1 cellular context compared by ENCODE assay signal in genomic region chr16:81994485-81994884, GRCh38.
TF ChIP-seq lines count a peak whose summit lies in the region.

No MANE protein-coding gene starts in this region.

TF ChIP-seq in SK-N-SH treated with all-trans-retinoic acid at 6 μM for 48 hours, 23 proteins besides CTCF, POLR2A, EP300 and RAD21 (continued from another document):
- TF ChIP-seq, protein P1, sequence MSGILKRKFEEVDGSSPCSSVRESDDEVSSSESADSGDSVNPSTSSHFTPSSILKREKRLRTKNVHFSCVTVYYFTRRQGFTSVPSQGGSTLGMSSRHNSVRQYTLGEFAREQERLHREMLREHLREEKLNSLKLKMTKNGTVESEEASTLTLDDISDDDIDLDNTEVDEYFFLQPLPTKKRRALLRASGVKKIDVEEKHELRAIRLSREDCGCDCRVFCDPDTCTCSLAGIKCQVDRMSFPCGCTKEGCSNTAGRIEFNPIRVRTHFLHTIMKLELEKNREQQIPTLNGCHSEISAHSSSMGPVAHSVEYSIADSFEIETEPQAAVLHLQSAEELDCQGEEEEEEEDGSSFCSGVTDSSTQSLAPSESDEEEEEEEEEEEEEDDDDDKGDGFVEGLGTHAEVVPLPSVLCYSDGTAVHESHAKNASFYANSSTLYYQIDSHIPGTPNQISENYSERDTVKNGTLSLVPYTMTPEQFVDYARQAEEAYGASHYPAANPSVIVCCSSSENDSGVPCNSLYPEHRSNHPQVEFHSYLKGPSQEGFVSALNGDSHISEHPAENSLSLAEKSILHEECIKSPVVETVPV (CRISPR knock-in tag; IDR thresholded peaks at IDR 0.05) = no peak
- TF ChIP-seq, protein P2, sequence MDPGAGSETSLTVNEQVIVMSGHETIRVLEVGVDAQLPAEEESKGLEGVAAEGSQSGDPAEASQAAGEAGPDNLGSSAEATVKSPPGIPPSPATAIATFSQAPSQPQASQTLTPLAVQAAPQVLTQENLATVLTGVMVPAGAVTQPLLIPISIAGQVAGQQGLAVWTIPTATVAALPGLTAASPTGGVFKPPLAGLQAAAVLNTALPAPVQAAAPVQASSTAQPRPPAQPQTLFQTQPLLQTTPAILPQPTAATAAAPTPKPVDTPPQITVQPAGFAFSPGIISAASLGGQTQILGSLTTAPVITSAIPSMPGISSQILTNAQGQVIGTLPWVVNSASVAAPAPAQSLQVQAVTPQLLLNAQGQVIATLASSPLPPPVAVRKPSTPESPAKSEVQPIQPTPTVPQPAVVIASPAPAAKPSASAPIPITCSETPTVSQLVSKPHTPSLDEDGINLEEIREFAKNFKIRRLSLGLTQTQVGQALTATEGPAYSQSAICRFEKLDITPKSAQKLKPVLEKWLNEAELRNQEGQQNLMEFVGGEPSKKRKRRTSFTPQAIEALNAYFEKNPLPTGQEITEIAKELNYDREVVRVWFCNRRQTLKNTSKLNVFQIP (CRISPR knock-in tag; IDR thresholded peaks at IDR 0.05; ENCODE audit: borderline replicate concordance, low read depth) = no peak
- TF ChIP-seq ESRRG (CRISPR knock-in tag; IDR thresholded peaks at IDR 0.05) (no peak), ZC3H10 (CRISPR knock-in tag; IDR thresholded peaks at IDR 0.05) (no peak), ZFP30 (CRISPR knock-in tag; IDR thresholded peaks at IDR 0.05) (no peak), TCF4 (CRISPR knock-in tag; IDR thresholded peaks at IDR 0.05; ENCODE audit: borderline replicate concordance) (no peak), CSDC2 (CRISPR knock-in tag; IDR thresholded peaks at IDR 0.05) (no peak), ZFP3 (CRISPR knock-in tag; IDR thresholded peaks at IDR 0.05) (no peak), GLIS3 (CRISPR knock-in tag; IDR thresholded peaks at IDR 0.05) (no peak), ARNTL (CRISPR knock-in tag; IDR thresholded peaks at IDR 0.05; ENCODE audit: borderline replicate concordance, low read depth) (no peak), PPARA (CRISPR knock-in tag; IDR thresholded peaks at IDR 0.05; ENCODE audit: borderline replicate concordance) (no peak)
